Comparison of ENCODE assay signal across 3 cellular contexts in genomic region chr1:60664079-60664478, GRCh38.
"Had no signal": no experiment of that assay in that cellular context is flagged by ENCODE, and none has a peak within 500 bp of the region (broad histone marks: within the 10 kb centered on the region; RNA-seq: fewer than 3 reads in every experiment).

No MANE protein-coding gene starts in this region.

- DNase-seq: GDM1, GF-D8 had no signal

- H3K4me3 ChIP-seq: GM12878 had no signal

- ATAC-seq: GM12878 had no signal
